ENCODE assay signal across 31 cellular contexts in genomic region chr12:26698186-26698585, GRCh38.
"Had no signal": no experiment of that assay in that cellular context is flagged by ENCODE, and none has a peak within 500 bp of the region (broad histone marks: within the 10 kb centered on the region; RNA-seq: fewer than 3 reads in every experiment).

No MANE protein-coding gene starts in this region.

- FAIRE-seq: astrocyte, colon, frontal cortex had no signal

- H3K36me3 ChIP-seq: WERI-Rb-1 had no signal

- H3K9me3 Mint-ChIP-seq: activated B cell treated with CpG ODN at 0.5 μM for 24 hours; activated CD8-positive, alpha-beta T cell treated with anti-CD3 and anti-CD28 coated beads for 36 hours; activated T-helper 17 cell treated with anti-CD3 and anti-CD28 coated beads, Interleukin-2, amount 50 U/mL, for 72 hours; effector memory CD8-positive, alpha-beta T cell; T-helper 2 cell treated with Interferon-gamma antibody and Interleukin-4, amounts not matched to agents 5 μg/mL and 100 μg/mL, for 36 hours had no signal

- H3K4me3 Mint-ChIP-seq: activated B cell treated with CpG ODN at 0.5 μM for 24 hours; activated CD8-positive, alpha-beta T cell treated with anti-CD3 and anti-CD28 coated beads for 36 hours; activated naive CD8-positive, alpha-beta T cell; activated T-cell treated with anti-CD3 and anti-CD28 coated beads, Interleukin-2, amount 50 U/mL, for 4 hours; activated T-helper 17 cell treated with anti-CD3 and anti-CD28 coated beads, Interleukin-2, amount 50 U/mL, for 72 hours; effector memory CD8-positive, alpha-beta T cell; T-helper 17 cell; T-helper 2 cell treated with Interferon-gamma antibody and Interleukin-4, amounts not matched to agents 5 μg/mL and 100 μg/mL, for 36 hours had no signal

- H3K27ac ChIP-seq: WERI-Rb-1 had no signal

- H3K4me1 Mint-ChIP-seq: activated B cell treated with CpG ODN at 0.5 μM for 24 hours had no signal

- H3K27ac Mint-ChIP-seq: activated B cell treated with CpG ODN at 0.5 μM for 24 hours; activated CD8-positive, alpha-beta T cell treated with anti-CD3 and anti-CD28 coated beads for 36 hours; activated naive CD8-positive, alpha-beta T cell; activated T-helper 17 cell treated with anti-CD3 and anti-CD28 coated beads, Interleukin-2, amount 50 U/mL, for 72 hours; T-helper 17 cell; T-helper 2 cell treated with Interferon-gamma antibody and Interleukin-4, amounts not matched to agents 5 μg/mL and 100 μg/mL, for 36 hours had no signal

- H3K27me3 Mint-ChIP-seq: activated B cell treated with CpG ODN at 0.5 μM for 24 hours; activated CD8-positive, alpha-beta T cell treated with anti-CD3 and anti-CD28 coated beads for 36 hours; activated naive CD8-positive, alpha-beta T cell; activated T-helper 17 cell treated with anti-CD3 and anti-CD28 coated beads, Interleukin-2, amount 50 U/mL, for 72 hours; effector memory CD8-positive, alpha-beta T cell; T-helper 17 cell had no signal

- DNase-seq: activated B cell treated with CpG ODN at 0.5 μM for 24 hours; activated CD4-positive, alpha-beta T cell treated with anti-CD3 and anti-CD28 coated beads for 48 hours; activated CD4-positive, alpha-beta T cell treated with anti-CD3 and anti-CD28 coated beads, Interleukin-2, amount 50 U/mL, for 1 hour; activated CD4-positive, alpha-beta T cell treated with anti-CD3 and anti-CD28 coated beads, Interleukin-2, amount 50 U/mL, for 48 hours; activated CD8-positive, alpha-beta memory T cell treated with anti-CD3 and anti-CD28 coated beads for 24 hours; activated CD8-positive, alpha-beta T cell treated with anti-CD3 and anti-CD28 coated beads for 36 hours; activated effector memory CD4-positive, alpha-beta T cell treated with Interleukin-2 at 50 U/mL for 16 hours; activated gamma-delta T cell treated with Interleukin-2 at 50 U/mL for 16 hours; activated naive CD4-positive, alpha-beta T cell treated with anti-CD3 and anti-CD28 coated beads, Interleukin-2, amount 50 U/mL, for 16 hours; activated naive CD4-positive, alpha-beta T cell treated with Interleukin-2 at 50 U/mL for 16 hours; activated T-cell treated with anti-CD3 and anti-CD28 coated beads, Interleukin-2, amount 50 U/mL, for 4 hours; amniotic stem cell; anterior cingulate cortex; caudate nucleus; cortex of kidney; dermis blood vessel endothelial cell; effector CD4-positive, alpha-beta T cell; effector memory CD8-positive, alpha-beta T cell; foreskin fibroblast; head of caudate nucleus; T-helper 17 cell; T1000; WERI-Rb-1 had no signal

- ATAC-seq: activated CD4-positive, CD25-positive, alpha-beta regulatory T cell treated with anti-CD3 and anti-CD28 coated beads, Interleukin-2, amount 50 U/mL, for 24 hours; activated CD8-positive, alpha-beta T cell treated with anti-CD3 and anti-CD28 coated beads for 36 hours; activated T-cell treated with anti-CD3 and anti-CD28 coated beads, Interleukin-2, amount 50 U/mL, for 4 hours; effector memory CD8-positive, alpha-beta T cell; esophagus mucosa; T-helper 17 cell had no signal
